ENCODE assay signal across 9 cellular contexts in genomic region chr14:69288001-69288771, GRCh38. TPM values are rescaled to one million over a fixed set of nuclear protein-coding genes. Genes with fewer than 3 reads are reported as not detected.
DNase-seq lines count a peak whose midpoint lies in the region; ATAC-seq and TF ChIP-seq lines count a peak whose summit lies in the region.
"Had no signal": no experiment of that assay in that cellular context is flagged by ENCODE, and none has a peak within 500 bp of the region (broad histone marks: within the 10 kb centered on the region; RNA-seq: fewer than 3 reads in every experiment).

No MANE protein-coding gene starts in this region.

- no peak for ATAC-seq in GM21723 (IDR thresholded peaks at IDR 0.05; ENCODE audit: unreplicated experiment)
- no peak for ATAC-seq in GM21737 (IDR thresholded peaks at IDR 0.05; ENCODE audit: unreplicated experiment)
- no peak for ATAC-seq in HG03520 (IDR thresholded peaks at IDR 0.05; ENCODE audit: unreplicated experiment)

- no peak overlapping the region for H3K9ac ChIP-seq in OCI-LY3 (ENCODE audit: low read length)

- H3K9me3 ChIP-seq in OCI-LY3 (ENCODE audit: insufficient read depth, low read length): no peaks in the 10 kb centered on the region

- H3K9me3 Mint-ChIP-seq in osteocyte (ENCODE audit: unreplicated experiment): no peaks in the 10 kb centered on the region
- H3K9me3 Mint-ChIP-seq: activated naive CD4-positive, alpha-beta T cell treated with anti-CD3 and anti-CD28 coated beads, Interleukin-2, amount 50 U/mL, for 24 hours had no signal

- H3K4me1 Mint-ChIP-seq in osteocyte (ENCODE audit: unreplicated experiment): peaks cover 13% of the 10 kb centered on the region
- H3K4me1 Mint-ChIP-seq: activated naive CD4-positive, alpha-beta T cell treated with anti-CD3 and anti-CD28 coated beads, Interleukin-2, amount 50 U/mL, for 24 hours had no signal

- H3K4me3 ChIP-seq in OCI-LY3 (ENCODE audit: low read length): no peak overlapping the region

- H3K4me1 ChIP-seq in OCI-LY3 (ENCODE audit: low read length): 0 out of 2 replicates have a peak, but pooled peaks cover 2% of the 10 kb centered on the region

- H3K4me3 Mint-ChIP-seq in osteocyte (ENCODE audit: unreplicated experiment): no peak overlapping the region
- H3K4me3 Mint-ChIP-seq: activated naive CD4-positive, alpha-beta T cell treated with anti-CD3 and anti-CD28 coated beads, Interleukin-2, amount 50 U/mL, for 24 hours had no signal

- H3K27me3 Mint-ChIP-seq in osteocyte (ENCODE audit: unreplicated experiment): no peaks in the 10 kb centered on the region
- H3K27me3 Mint-ChIP-seq: activated naive CD4-positive, alpha-beta T cell treated with anti-CD3 and anti-CD28 coated beads, Interleukin-2, amount 50 U/mL, for 24 hours had no signal

- no peak overlapping the region for H3K4me2 ChIP-seq in OCI-LY3 (ENCODE audit: low read length)

- peak; percentile 34 for TF ChIP-seq CTCF in OCI-LY3 (IDR thresholded peaks at IDR 0.05; ENCODE audit: low read depth, low read length)
- peak; percentile 50 for TF ChIP-seq CTCF in osteocyte (IDR thresholded peaks at IDR 0.05)

- no peaks in the 10 kb centered on the region for H4K20me1 ChIP-seq in OCI-LY3 (ENCODE audit: insufficient read depth, low read length)

- DNase-seq in DMS79 (lab: John Stamatoyannopoulos, UW): peak; percentile 65
- peak; percentile 96 for DNase-seq in fibroblast of gingiva (ENCODE audit: low read depth)
- no peak for DNase-seq in osteocyte (ENCODE audit: extremely low spot score, unreplicated experiment)
- no peak for DNase-seq in germinal center (ENCODE audit: low spot score)

- no peak overlapping the region for H2AFZ ChIP-seq in OCI-LY3 (ENCODE audit: low read depth, low read length)

- no peaks in the 10 kb centered on the region for H3K79me2 ChIP-seq in OCI-LY3 (ENCODE audit: low read length)

- no peak overlapping the region for H3K27ac Mint-ChIP-seq in osteocyte (ENCODE audit: unreplicated experiment)
- H3K27ac Mint-ChIP-seq: activated naive CD4-positive, alpha-beta T cell treated with anti-CD3 and anti-CD28 coated beads, Interleukin-2, amount 50 U/mL, for 24 hours had no signal

- H3K36me3 Mint-ChIP-seq in osteocyte (ENCODE audit: unreplicated experiment): no peaks in the 10 kb centered on the region
- H3K36me3 Mint-ChIP-seq: activated naive CD4-positive, alpha-beta T cell treated with anti-CD3 and anti-CD28 coated beads, Interleukin-2, amount 50 U/mL, for 24 hours had no signal

- H3K36me3 ChIP-seq in OCI-LY3 (replicated peaks; ENCODE audit: low read depth, low read length): no peaks in the 10 kb centered on the region

- no peak overlapping the region for H3K27ac ChIP-seq in OCI-LY3 (ENCODE audit: low read length)

- no peaks in the 10 kb centered on the region; the same call in 1 of the 2 replicates for H3K27me3 ChIP-seq in OCI-LY3 (ENCODE audit: low read depth, low read length)

RNA-seq across cellular contexts. Expression of gene GALNT16, which starts 28.2 kb away (rescaled TPM):
- total RNA-seq in osteocyte: 2.6 and 3.1 TPM in 2 replicates

Comparison
In these comparisons a context has a peak if more than half of its experiments do, and no peak if none do; other contexts are left out.
1. DNase-seq: peak in DMS79 (single experiment) and fibroblast of gingiva (single experiment); none in osteocyte (single experiment) and germinal center (single experiment).